30 cellular contexts compared by ENCODE assay signal in the genomic region with DNA sequence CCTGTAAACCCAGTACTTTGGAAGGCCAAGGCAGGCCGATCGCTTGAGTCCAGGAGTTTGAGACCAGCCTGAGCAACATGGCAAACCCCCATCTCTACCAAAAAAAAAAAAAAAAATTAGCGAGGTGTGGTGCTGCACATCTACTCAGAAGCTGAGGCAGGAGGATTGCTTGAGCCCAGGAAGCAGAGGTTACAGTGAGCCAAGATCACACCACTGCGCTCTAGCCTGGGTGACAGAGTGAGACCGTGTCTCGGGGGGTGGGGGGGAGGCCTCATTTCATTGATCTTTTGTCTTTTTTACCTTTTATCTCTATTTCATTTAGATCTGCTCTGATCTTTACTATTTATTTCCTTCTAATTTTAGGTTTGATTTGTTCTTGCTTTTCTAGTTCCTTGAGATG.
"Had no signal": no experiment of that assay in that cellular context is flagged by ENCODE, and none has a peak within 500 bp of the region (broad histone marks: within the 10 kb centered on the region; RNA-seq: fewer than 3 reads in every experiment).

No MANE protein-coding gene starts in this region.

- H3K27ac Mint-ChIP-seq: natural killer cell treated with Interleukin-12 subunit alpha and Interleukin-12 subunit beta and Interleukin-15 and Interleukin-18, amount 100 ng/mL, for 72 hours; nephron progenitor cell; stimulated activated memory B cell treated with anti-CD40 and anti-IgM and Interleukin-4, amounts not matched to agents 10 μg/mL and 1 μg/mL and 100 μg/mL, for 72 hours; stimulated activated naive CD8-positive, alpha-beta T cell treated with anti-CD3 and anti-CD28 coated beads, Interleukin-15, amount 100 ng/mL, for 72 hours had no signal

- H3K4me1 ChIP-seq: pancreas, psoas muscle, spleen, suprapubic skin, testis, tibial artery, transverse colon, upper lobe of right lung, uterus had no signal

- H3K4me3 ChIP-seq: pancreas, psoas muscle, skin epidermis, smooth muscle cell, spleen, suprapubic skin, testis, tibial artery, transverse colon, upper lobe of right lung, uterus had no signal

- H3K4me1 Mint-ChIP-seq: nephron progenitor cell; neural crest cell; stimulated activated memory B cell treated with anti-CD40 and anti-IgM and Interleukin-4, amounts not matched to agents 10 μg/mL and 1 μg/mL and 100 μg/mL, for 72 hours; stimulated activated naive CD8-positive, alpha-beta T cell treated with anti-CD3 and anti-CD28 coated beads, Interleukin-15, amount 100 ng/mL, for 72 hours had no signal

- H3K27me3 ChIP-seq: neutrophil, pancreas, spleen, suprapubic skin, testis, transverse colon, upper lobe of right lung, uterus had no signal

- ATAC-seq: naive thymus-derived CD8-positive, alpha-beta T cell; natural killer cell treated with Interleukin-12 subunit alpha and Interleukin-12 subunit beta and Interleukin-15 and Interleukin-18, amount 100 ng/mL, for 72 hours; pancreas; psoas muscle; right cardiac atrium; sciatic nerve; stimulated activated memory B cell treated with anti-CD40 and anti-IgM and Interleukin-4, amounts not matched to agents 10 μg/mL and 1 μg/mL and 100 μg/mL, for 72 hours; stimulated activated naive CD8-positive, alpha-beta T cell treated with anti-CD3 and anti-CD28 coated beads, Interleukin-15, amount 100 ng/mL, for 72 hours; stimulated activated naive CD8-positive, alpha-beta T cell treated with anti-CD3 and anti-CD28 coated beads, Interleukin-15, Interleukin-2, amounts not matched to agents 100 U/mL and 50 U/mL, for 24 hours; upper lobe of right lung had no signal

- H3K9me3 ChIP-seq: testis had no signal

- H3K36me3 ChIP-seq: neutrophil, pancreas, suprapubic skin, upper lobe of right lung, uterus had no signal

- DNase-seq: naive thymus-derived CD8-positive, alpha-beta T cell; nephron progenitor cell; nucleus accumbens; pancreas; psoas muscle; right cardiac atrium; spleen; stimulated activated CD4-positive, alpha-beta T cell treated with anti-CD3 and anti-CD28 coated beads, Interleukin-12 subunit alpha, Interleukin-12 subunit beta, amount 100 ng/mL, for 4 hours; stimulated activated CD4-positive, alpha-beta T cell treated with anti-CD3 and anti-CD28 coated beads, Interleukin-1b, Interleukin-23, amount 100 ng/mL, for 48 hours; stimulated activated CD4-positive, alpha-beta T cell treated with anti-CD3 and anti-CD28 coated beads, Interleukin-4, amount 100 ng/mL, for 1 hour; stimulated activated CD4-positive, alpha-beta T cell treated with anti-CD3 and anti-CD28 coated beads, Interleukin-4, amount 100 ng/mL, for 4 hours; stimulated activated CD8-positive, alpha-beta memory T cell treated with anti-CD3 and anti-CD28 coated beads, Interleukin-4, amount 100 ng/mL, for 48 hours; stimulated activated naive CD4-positive, alpha-beta T cell; stimulated activated naive CD8-positive, alpha-beta T cell treated with anti-CD3 and anti-CD28 coated beads, Interleukin-15, amount 100 ng/mL, for 72 hours; stimulated activated naive CD8-positive, alpha-beta T cell treated with anti-CD3 and anti-CD28 coated beads, Interleukin-15, Interleukin-2, amounts not matched to agents 100 U/mL and 50 U/mL, for 24 hours; substantia nigra; testis; tibial artery; transverse colon; upper lobe of right lung; uterus had no signal

- H3K4me3 Mint-ChIP-seq: naive thymus-derived CD8-positive, alpha-beta T cell; natural killer cell treated with Interleukin-12 subunit alpha and Interleukin-12 subunit beta and Interleukin-15 and Interleukin-18, amount 100 ng/mL, for 72 hours; nephron progenitor cell; neural crest cell; stimulated activated memory B cell treated with anti-CD40 and anti-IgM and Interleukin-4, amounts not matched to agents 10 μg/mL and 1 μg/mL and 100 μg/mL, for 72 hours; stimulated activated naive CD8-positive, alpha-beta T cell treated with anti-CD3 and anti-CD28 coated beads, Interleukin-15, amount 100 ng/mL, for 72 hours; type B pancreatic cell had no signal

- H3K27me3 Mint-ChIP-seq: naive thymus-derived CD8-positive, alpha-beta T cell; stimulated activated memory B cell treated with anti-CD40 and anti-IgM and Interleukin-4, amounts not matched to agents 10 μg/mL and 1 μg/mL and 100 μg/mL, for 72 hours; stimulated activated naive CD8-positive, alpha-beta T cell treated with anti-CD3 and anti-CD28 coated beads, Interleukin-15, amount 100 ng/mL, for 72 hours; type B pancreatic cell had no signal
